ENCODE assay signal across 8 cellular contexts in genomic region chr5:170100051-170100943, GRCh38. TPM values are rescaled to one million over a fixed set of nuclear protein-coding genes. Genes with fewer than 3 reads are reported as not detected.
A peak's percentile ranks its signal among the peaks of the same experiment; 100 is the strongest.
DNase-seq lines count a peak whose midpoint lies in the region; ATAC-seq, FAIRE-seq and TF ChIP-seq lines count a peak whose summit lies in the region.

No MANE protein-coding gene starts in this region.

- no peak overlapping the region for H3K4me3 Mint-ChIP-seq in activated T-cell treated with anti-CD3 and anti-CD28 coated beads, Interleukin-2, amount 50 U/mL, for 4 hours
- no peak overlapping the region for H3K4me3 Mint-ChIP-seq in neural crest cell
- no peak overlapping the region for H3K4me3 Mint-ChIP-seq in stimulated activated naive CD8-positive, alpha-beta T cell treated with anti-CD3 and anti-CD28 coated beads, Interleukin-15, amount 100 ng/mL, for 72 hours

- no peak for FAIRE-seq in HTR-8/SVneo (lab: Jason Lieb, UNC)

- peaks cover 3% of the 10 kb centered on the region for H3K27me3 Mint-ChIP-seq in activated T-cell treated with anti-CD3 and anti-CD28 coated beads, Interleukin-2, amount 50 U/mL, for 4 hours (ENCODE audit: low read depth)
- H3K27me3 Mint-ChIP-seq in neural crest cell (ENCODE audit: low read depth) = no peaks in the 10 kb centered on the region
- H3K27me3 Mint-ChIP-seq in stimulated activated naive CD8-positive, alpha-beta T cell treated with anti-CD3 and anti-CD28 coated beads, Interleukin-15, amount 100 ng/mL, for 72 hours = peaks cover 31% of the 10 kb centered on the region

- no peaks in the 10 kb centered on the region for H3K36me3 Mint-ChIP-seq in activated T-cell treated with anti-CD3 and anti-CD28 coated beads, Interleukin-2, amount 50 U/mL, for 4 hours (ENCODE audit: insufficient read depth)
- no peaks in the 10 kb centered on the region for H3K36me3 Mint-ChIP-seq in neural crest cell (ENCODE audit: low read depth)

- H3K4me1 ChIP-seq in Peyer's patch = no peaks in the 10 kb centered on the region

- H3K27ac ChIP-seq in Peyer's patch = no peak overlapping the region

- TF ChIP-seq POLR2A in Peyer's patch (IDR thresholded peaks at IDR 0.05) = no peak

- H3K9me3 Mint-ChIP-seq in activated T-cell treated with anti-CD3 and anti-CD28 coated beads, Interleukin-2, amount 50 U/mL, for 4 hours = no peaks in the 10 kb centered on the region
- H3K9me3 Mint-ChIP-seq in neural crest cell = peaks cover 6% of the 10 kb centered on the region
- H3K9me3 Mint-ChIP-seq in stimulated activated naive CD8-positive, alpha-beta T cell treated with anti-CD3 and anti-CD28 coated beads, Interleukin-15, amount 100 ng/mL, for 72 hours = no peaks in the 10 kb centered on the region

- H3K36me3 ChIP-seq in Peyer's patch = no peaks in the 10 kb centered on the region

- peak; percentile 64 for DNase-seq in HTR-8/SVneo (ENCODE audit: insufficient read length, low spot score)
- DNase-seq in Peyer's patch = peak in 2 of 3 donors; percentile 69 to 85
- peak; percentile 64 for DNase-seq in activated T-cell treated with anti-CD3 and anti-CD28 coated beads, Interleukin-2, amount 50 U/mL, for 4 hours
- DNase-seq in fibroblast of peridontal ligament (ENCODE audit: extremely low read depth) = peak; percentile 89
- DNase-seq in neural crest cell (ENCODE audit: low read depth, low spot score) = peak; percentile 87
- DNase-seq in stimulated activated naive CD8-positive, alpha-beta T cell treated with anti-CD3 and anti-CD28 coated beads, Interleukin-15, amount 100 ng/mL, for 72 hours = peak; percentile 61

- ATAC-seq in activated T-cell treated with anti-CD3 and anti-CD28 coated beads, Interleukin-2, amount 50 U/mL, for 4 hours = peak; percentile 50 to 58
- ATAC-seq in stimulated activated naive CD8-positive, alpha-beta T cell treated with anti-CD3 and anti-CD28 coated beads, Interleukin-15, amount 100 ng/mL, for 72 hours = peak; percentile 52
- ATAC-seq in GM21360 (IDR thresholded peaks at IDR 0.05; ENCODE audit: unreplicated experiment) = no peak

- H3K9me3 ChIP-seq in Peyer's patch = no peaks in the 10 kb centered on the region

- peak; percentile 68 for TF ChIP-seq CTCF in GM12872 (IDR thresholded peaks at IDR 0.05; ENCODE audit: insufficient read depth, low read depth, low read length)
- TF ChIP-seq CTCF in Peyer's patch (IDR thresholded peaks at IDR 0.05) = peak; percentile 15 to 58 (median 41)
- peak; percentile 87 for TF ChIP-seq CTCF in neural crest cell (conservative IDR thresholded peaks at IDR 0.05)

- no peak overlapping the region for H3K27ac Mint-ChIP-seq in neural crest cell (ENCODE audit: unreplicated experiment)
- no peak overlapping the region for H3K27ac Mint-ChIP-seq in stimulated activated naive CD8-positive, alpha-beta T cell treated with anti-CD3 and anti-CD28 coated beads, Interleukin-15, amount 100 ng/mL, for 72 hours

- no peaks in the 10 kb centered on the region for H3K4me1 Mint-ChIP-seq in activated T-cell treated with anti-CD3 and anti-CD28 coated beads, Interleukin-2, amount 50 U/mL, for 4 hours (ENCODE audit: low read depth)
- peaks cover 13% of the 10 kb centered on the region for H3K4me1 Mint-ChIP-seq in neural crest cell
- peaks cover 7% of the 10 kb centered on the region for H3K4me1 Mint-ChIP-seq in stimulated activated naive CD8-positive, alpha-beta T cell treated with anti-CD3 and anti-CD28 coated beads, Interleukin-15, amount 100 ng/mL, for 72 hours

- no peaks in the 10 kb centered on the region for H3K27me3 ChIP-seq in Peyer's patch

- no peak overlapping the region for H3K4me3 ChIP-seq in Peyer's patch

RNA-seq across cellular contexts. Expression of gene FOXI1, which starts 5.4 kb away (rescaled TPM):
- total RNA-seq in Peyer's patch = not detected
- total RNA-seq in activated T-cell treated with anti-CD3 and anti-CD28 coated beads, Interleukin-2, amount 50 U/mL, for 4 hours = not detected
- total RNA-seq in neural crest cell = not detected in 2 replicates
